ENCODE assay signal across 8 cellular contexts in genomic region chr11:36672815-36673450, GRCh38.
DNase-seq lines count a peak whose midpoint lies in the region; ATAC-seq and TF ChIP-seq lines count a peak whose summit lies in the region.

No MANE protein-coding gene starts in this region.

- no peak overlapping the region for H3K4ac ChIP-seq in mesenchymal stem cell (ENCODE audit: low read depth in 1 of 2, low read length in 2 of 2)
- no peak overlapping the region for H3K4ac ChIP-seq in neuronal stem cell (ENCODE audit: low read length)

- no peaks in the 10 kb centered on the region for H3K4me1 Mint-ChIP-seq in CD4-positive, alpha-beta T cell (ENCODE audit: low read depth)

- TF ChIP-seq CTCF in CD4-positive, alpha-beta T cell (IDR thresholded peaks at IDR 0.05) = peak; percentile 97

- intact Hi-C loops in CD4-positive, alpha-beta T cell (cut with DNase I, micrococcal nuclease) = loop anchor here (5.0 to 10.0 kb wide), 3 partner anchors 111 to 1058 kb away; partner anchors contain the start of gene FJX1 (in 1 of the 2)

- H3K27me3 Mint-ChIP-seq in CD4-positive, alpha-beta T cell = peaks cover 38% of the 10 kb centered on the region

- H2BK120ac ChIP-seq in mesenchymal stem cell (ENCODE audit: low read depth, low read length) = no peak overlapping the region
- H2BK120ac ChIP-seq in neuronal stem cell (ENCODE audit: low read depth, low read length) = no peak overlapping the region

- H3K4me1 ChIP-seq in mesenchymal stem cell (ENCODE audit: control insufficient read depth, insufficient read depth, low read depth, low read length) = no peaks in the 10 kb centered on the region
- H3K4me1 ChIP-seq in neuronal stem cell (ENCODE audit: control insufficient read depth in 2 of 2, insufficient read depth in 1 of 2, low read depth in 1 of 2, low read length in 2 of 2) = no peaks in the 10 kb centered on the region

- no peak overlapping the region for H2BK5ac ChIP-seq in mesenchymal stem cell (ENCODE audit: low read depth, low read length, poor library complexity, severe bottlenecking)
- no peak overlapping the region for H2BK5ac ChIP-seq in neuronal stem cell (ENCODE audit: low read length)

- H3K9ac ChIP-seq in mesenchymal stem cell (ENCODE audit: low read length) = no peak overlapping the region
- H3K9ac ChIP-seq in neuronal stem cell (ENCODE audit: low read depth, low read length, poor library complexity) = no peak overlapping the region

- H3K4me2 ChIP-seq in mesenchymal stem cell (ENCODE audit: low read length, poor library complexity, severe bottlenecking) (no peak overlapping the region), neuronal stem cell (ENCODE audit: insufficient read depth, low read length, poor library complexity, severe bottlenecking) (no peak overlapping the region)

- H3K9me3 ChIP-seq in CD4-positive, alpha-beta T cell (ENCODE audit: control insufficient read depth, low read length) = no peaks in the 10 kb centered on the region
- H3K9me3 ChIP-seq in mesenchymal stem cell (ENCODE audit: control insufficient read depth, low read length) (no peaks in the 10 kb centered on the region), neuronal stem cell (replicated peaks in 1 of 2; ENCODE audit: control insufficient read depth in 2 of 2, insufficient read depth in 1 of 2, low read depth in 1 of 2, low read length in 2 of 2) (peaks cover 5 to 8% of the 10 kb centered on the region in 2 donors)

- POLR2A ChIA-PET in CD4-positive, alpha-beta T cell (lab: Charles Lee) = no interaction called here

- H3K36me3 ChIP-seq in mesenchymal stem cell (ENCODE audit: control insufficient read depth in 1 of 2, insufficient read depth in 2 of 2, low read depth in 1 of 2, low read length in 2 of 2) (no peaks in the 10 kb centered on the region), neuronal stem cell (replicated peaks in 1 of 2; ENCODE audit: control insufficient read depth in 2 of 2, insufficient read depth in 2 of 2, low read length in 2 of 2) (peaks cover 0 to 2% of the 10 kb centered on the region in 2 donors)

- no peak overlapping the region for H3K18ac ChIP-seq in mesenchymal stem cell (ENCODE audit: low read depth in 1 of 2, low read length in 2 of 2)
- no peak overlapping the region for H3K18ac ChIP-seq in neuronal stem cell (ENCODE audit: low read length)

- H3K9me3 Mint-ChIP-seq in CD4-positive, alpha-beta T cell = peaks cover 7% of the 10 kb centered on the region

- H3K4me3 Mint-ChIP-seq in CD4-positive, alpha-beta T cell = no peak overlapping the region

- H3K4me3 ChIP-seq in mesenchymal stem cell (ENCODE audit: insufficient read depth in 1 of 2, low read depth in 1 of 2, low read length in 2 of 2) = no peak overlapping the region
- H3K4me3 ChIP-seq in neuronal stem cell (ENCODE audit: low read length in 2 of 2) = no peak overlapping the region

- H4K91ac ChIP-seq in mesenchymal stem cell (ENCODE audit: low read length) (no peak overlapping the region), neuronal stem cell (ENCODE audit: low read depth, low read length, poor library complexity) (no peak overlapping the region)

- H4K8ac ChIP-seq in mesenchymal stem cell (ENCODE audit: low read length) (no peak overlapping the region), neuronal stem cell (ENCODE audit: low read depth, low read length) (no peak overlapping the region)

- H3K14ac ChIP-seq in mesenchymal stem cell (ENCODE audit: low read length in 2 of 2) (no peak overlapping the region), neuronal stem cell (ENCODE audit: low read length) (no peak overlapping the region)

- H3K27ac ChIP-seq in CD4-positive, alpha-beta T cell (ENCODE audit: low read depth, low read length) = no peak overlapping the region
- H3K27ac ChIP-seq in mesenchymal stem cell (ENCODE audit: low read length, poor library complexity, severe bottlenecking) = no peak overlapping the region
- no peak overlapping the region for H3K27ac ChIP-seq in neuronal stem cell (replicated peaks; ENCODE audit: low read length)

- DNase-seq in CD4-positive, alpha-beta T cell = peak in 1 of 10 experiments; percentile 2
- DNase-seq in NCI-H526 treated with DMSO at 0.1 percent for 48 hours (lab: John Stamatoyannopoulos, UW) (peak; percentile 55), mesenchymal stem cell (peak; percentile 57), activated gamma-delta T cell treated with Interleukin-2 at 50 U/mL for 16 hours (no peak), neuronal stem cell (ENCODE audit: low spot score) (no peak)
- DNase-seq in central memory CD4-positive, alpha-beta T cell = peak; percentile 28

- CTCF ChIA-PET in CD4-positive, alpha-beta T cell (lab: Charles Lee) = no interaction called here

- H3K36me3 Mint-ChIP-seq in CD4-positive, alpha-beta T cell (ENCODE audit: low read depth) = no peaks in the 10 kb centered on the region

- H3K23ac ChIP-seq in mesenchymal stem cell (ENCODE audit: low read length in 2 of 2) (no peak overlapping the region), neuronal stem cell (ENCODE audit: low read depth, low read length, poor library complexity) (no peak overlapping the region)

- no peak for ATAC-seq in CD4-positive, alpha-beta T cell (ENCODE audit: poor library complexity)
- ATAC-seq in GM21723 (IDR thresholded peaks at IDR 0.05; ENCODE audit: unreplicated experiment) (peak; percentile 54), HG02870 (IDR thresholded peaks at IDR 0.05; ENCODE audit: unreplicated experiment) (no peak)

- H2BK12ac ChIP-seq in mesenchymal stem cell (ENCODE audit: low read length in 2 of 2) = no peak overlapping the region
- H2BK12ac ChIP-seq in neuronal stem cell (ENCODE audit: low read length) = no peak overlapping the region

- H2BK15ac ChIP-seq in mesenchymal stem cell (ENCODE audit: low read depth, poor library complexity, severe bottlenecking) (no peak overlapping the region), neuronal stem cell (ENCODE audit: low read length) (no peak overlapping the region)

- H3K27ac Mint-ChIP-seq in CD4-positive, alpha-beta T cell = no peak overlapping the region

- H2AK5ac ChIP-seq in mesenchymal stem cell (ENCODE audit: low read length, severe bottlenecking) (no peak overlapping the region), neuronal stem cell (ENCODE audit: low read depth, low read length) (no peak overlapping the region)

- H3K27me3 ChIP-seq in CD4-positive, alpha-beta T cell (ENCODE audit: control insufficient read depth, insufficient read depth, low read length) = no peaks in the 10 kb centered on the region
- H3K27me3 ChIP-seq in mesenchymal stem cell (ENCODE audit: control insufficient read depth in 1 of 2, insufficient read depth in 1 of 2, low read length in 2 of 2) = no peaks in the 10 kb centered on the region
- H3K27me3 ChIP-seq in neuronal stem cell (ENCODE audit: control insufficient read depth in 3 of 3, insufficient read depth in 3 of 3, low read depth in 1 of 3, low read length in 3 of 3) = no peaks in the 10 kb centered on the region

- no peaks in the 10 kb centered on the region for H3K79me1 ChIP-seq in mesenchymal stem cell (replicated peaks; ENCODE audit: low read length, poor library complexity, severe bottlenecking)
- H3K79me1 ChIP-seq in neuronal stem cell (ENCODE audit: low read depth, low read length) = no peaks in the 10 kb centered on the region

- no peak overlapping the region for H2AFZ ChIP-seq in mesenchymal stem cell (ENCODE audit: low read depth, low read length)
- H2AFZ ChIP-seq in neuronal stem cell (ENCODE audit: low read length) = no peak overlapping the region

- 67% methylated on average over 5 of the region's 5 CpGs for WGBS in mesenchymal stem cell
- no CpG with 5 or more reads among the region's 5 CpGs for WGBS in neuronal stem cell (ENCODE audit: extremely low coverage in 2 of 2, insufficient read length in 2 of 2, insufficient replicate concordance in 1 of 2), 2 donors

Comparison
In these comparisons a context has a peak if more than half of its experiments do, and no peak if none do; other contexts are left out.
1. DNase-seq: peak in NCI-H526 treated with DMSO at 0.1 percent for 48 hours (single experiment), central memory CD4-positive, alpha-beta T cell (single experiment) and mesenchymal stem cell (single experiment); none in activated gamma-delta T cell treated with Interleukin-2 at 50 U/mL for 16 hours (single experiment) and neuronal stem cell (single experiment).